In the genomic region with DNA sequence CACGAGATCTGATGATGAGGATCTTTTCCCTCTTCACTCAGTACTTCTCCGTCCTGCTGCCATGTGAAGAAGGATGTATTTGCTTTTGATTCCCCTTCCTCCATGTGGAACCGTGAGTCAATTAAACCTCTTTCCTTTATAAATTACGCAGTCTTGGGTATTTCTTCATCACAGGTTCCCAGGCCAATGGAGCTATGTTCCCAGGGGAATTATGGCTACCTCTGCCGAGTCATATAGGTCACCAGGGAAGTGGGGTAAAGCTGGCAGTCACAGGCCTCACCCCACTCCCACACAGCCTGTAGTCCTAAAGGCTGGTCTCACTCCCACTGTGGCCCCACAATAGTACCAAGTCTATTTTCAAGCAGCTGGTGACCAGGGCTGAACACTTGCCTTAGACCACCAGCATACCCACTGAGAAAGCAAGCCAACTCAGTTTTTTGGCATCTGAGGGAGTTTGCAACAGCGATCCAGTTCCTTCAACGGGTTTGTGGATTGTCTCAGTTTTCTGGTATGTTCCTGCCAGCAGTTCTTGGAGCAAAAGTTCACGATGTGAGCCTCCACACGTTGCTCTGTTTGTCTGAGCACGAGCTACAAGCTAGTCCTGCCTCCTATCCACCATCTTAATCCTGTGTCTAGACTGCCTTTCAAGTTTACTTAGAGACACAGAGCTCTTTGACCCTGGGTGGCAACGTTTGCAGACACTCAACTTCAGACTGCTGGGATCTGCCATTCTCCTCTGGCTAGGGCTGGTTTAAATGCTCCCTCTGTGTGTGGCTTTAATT, we compare ENCODE assay signal across 1 cellular context.
TF ChIP-seq lines count a peak whose summit lies in the region.

No MANE protein-coding gene starts in this region.

TF ChIP-seq in IMR-90, 13 proteins besides CTCF, POLR2A, EP300 and RAD21:
- TF ChIP-seq CEBPB (IDR thresholded peaks at IDR 0.05; ENCODE audit: low read depth, low read length) (no peak), RFX5 (IDR thresholded peaks at IDR 0.05; ENCODE audit: low read depth, low read length) (no peak), BHLHE40 (IDR thresholded peaks at IDR 0.05; ENCODE audit: low read depth, low read length) (no peak), SMC3 (IDR thresholded peaks at IDR 0.05; ENCODE audit: low read depth, low read length) (no peak), RCOR1 (IDR thresholded peaks at IDR 0.05; ENCODE audit: insufficient replicate concordance, low read length) (no peak), CHD1 (IDR thresholded peaks at IDR 0.05; ENCODE audit: low read depth, low read length) (no peak), FOS (IDR thresholded peaks at IDR 0.05; ENCODE audit: low read depth, low read length) (no peak), MAZ (IDR thresholded peaks at IDR 0.05; ENCODE audit: borderline replicate concordance, low read depth, low read length) (no peak), MXI1 (IDR thresholded peaks at IDR 0.05; ENCODE audit: borderline replicate concordance, low read depth, low read length) (no peak), NFE2L2 (IDR thresholded peaks at IDR 0.05; ENCODE audit: low read depth, low read length) (no peak), MAFK (IDR thresholded peaks at IDR 0.05; ENCODE audit: low read depth, low read length) (no peak)
- TF ChIP-seq, protein P1, sequence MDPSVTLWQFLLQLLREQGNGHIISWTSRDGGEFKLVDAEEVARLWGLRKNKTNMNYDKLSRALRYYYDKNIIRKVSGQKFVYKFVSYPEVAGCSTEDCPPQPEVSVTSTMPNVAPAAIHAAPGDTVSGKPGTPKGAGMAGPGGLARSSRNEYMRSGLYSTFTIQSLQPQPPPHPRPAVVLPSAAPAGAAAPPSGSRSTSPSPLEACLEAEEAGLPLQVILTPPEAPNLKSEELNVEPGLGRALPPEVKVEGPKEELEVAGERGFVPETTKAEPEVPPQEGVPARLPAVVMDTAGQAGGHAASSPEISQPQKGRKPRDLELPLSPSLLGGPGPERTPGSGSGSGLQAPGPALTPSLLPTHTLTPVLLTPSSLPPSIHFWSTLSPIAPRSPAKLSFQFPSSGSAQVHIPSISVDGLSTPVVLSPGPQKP (IDR thresholded peaks at IDR 0.05; ENCODE audit: borderline replicate concordance, low read depth, low read length) = no peak
- TF ChIP-seq, protein P2, sequence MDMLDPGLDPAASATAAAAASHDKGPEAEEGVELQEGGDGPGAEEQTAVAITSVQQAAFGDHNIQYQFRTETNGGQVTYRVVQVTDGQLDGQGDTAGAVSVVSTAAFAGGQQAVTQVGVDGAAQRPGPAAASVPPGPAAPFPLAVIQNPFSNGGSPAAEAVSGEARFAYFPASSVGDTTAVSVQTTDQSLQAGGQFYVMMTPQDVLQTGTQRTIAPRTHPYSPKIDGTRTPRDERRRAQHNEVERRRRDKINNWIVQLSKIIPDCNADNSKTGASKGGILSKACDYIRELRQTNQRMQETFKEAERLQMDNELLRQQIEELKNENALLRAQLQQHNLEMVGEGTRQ (IDR thresholded peaks at IDR 0.05; ENCODE audit: low read depth, low read length) = no peak
TF ChIP-seq in IMR-90: peak in this region for 0.
